In genomic region chr11:44950036-44950624, GRCh38 we compare ENCODE assay signal across 2 cellular contexts.
TF ChIP-seq lines count a peak whose summit lies in the region.

No MANE protein-coding gene starts in this region.

TF ChIP-seq in A549, 52 proteins besides CTCF, POLR2A, EP300 and RAD21:
- TF ChIP-seq BCL3 (IDR thresholded peaks at IDR 0.05) (no peak), ATOH8 (CRISPR knock-in tag; IDR thresholded peaks at IDR 0.05; ENCODE audit: low read depth) (no peak), CEBPB (IDR thresholded peaks at IDR 0.05) (no peak), EHF (CRISPR knock-in tag; IDR thresholded peaks at IDR 0.05) (no peak), E2F6 (IDR thresholded peaks at IDR 0.05; ENCODE audit: borderline replicate concordance, low read depth) (no peak), HEYL (CRISPR knock-in tag; IDR thresholded peaks at IDR 0.05) (no peak), POLR2AphosphoS2 (conservative IDR thresholded peaks at IDR 0.05; ENCODE audit: low read length) (no peak), PHF8 (IDR thresholded peaks at IDR 0.05; ENCODE audit: borderline replicate concordance, low read depth) (no peak; the same call in 1 of the 2 replicates), ZSCAN20 (CRISPR knock-in tag; IDR thresholded peaks at IDR 0.05) (no peak), CHD4 (IDR thresholded peaks at IDR 0.05; ENCODE audit: borderline replicate concordance) (no peak; the same call in 1 of the 2 replicates), MAZ (IDR thresholded peaks at IDR 0.05; ENCODE audit: borderline replicate concordance, low read depth, low read length) (no peak), ESRRA (IDR thresholded peaks at IDR 0.05; ENCODE audit: borderline replicate concordance, low read length) (no peak), NFE2L2 (conservative IDR thresholded peaks at IDR 0.05; ENCODE audit: low read length) (no peak), NPAS2 (CRISPR knock-in tag; IDR thresholded peaks at IDR 0.05; ENCODE audit: borderline replicate concordance) (no peak), KDM5A (IDR thresholded peaks at IDR 0.05) (no peak)

TF ChIP-seq in IMR-90, 13 proteins besides CTCF, POLR2A, EP300 and RAD21:
- TF ChIP-seq USF2 (IDR thresholded peaks at IDR 0.05; ENCODE audit: low read depth, low read length) (no peak), SMC3 (IDR thresholded peaks at IDR 0.05; ENCODE audit: low read depth, low read length) (no peak)
TF ChIP-seq in IMR-90: peak in this region for 0.
